ENCODE assay signal across 1 cellular context in the genomic region with DNA sequence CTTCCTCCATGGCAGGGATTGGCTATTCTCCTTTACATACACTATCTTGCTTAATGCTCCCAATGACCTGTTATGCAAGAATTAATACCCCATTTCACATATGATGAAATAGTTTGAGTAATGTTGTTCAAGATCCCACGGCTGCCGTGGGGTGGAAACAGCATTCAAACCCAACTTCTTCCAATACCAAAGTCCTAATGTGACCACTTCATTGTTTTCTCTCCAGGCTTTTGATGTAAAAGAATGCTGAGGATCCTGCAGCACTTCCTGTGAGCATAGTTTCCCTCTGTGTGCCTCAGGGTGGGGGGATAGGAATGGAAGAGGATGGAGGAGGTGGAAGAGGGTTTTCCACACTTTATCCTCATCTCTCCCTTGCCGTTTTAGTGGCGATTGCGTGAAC.
A peak's percentile ranks its signal among the peaks of the same experiment; 100 is the strongest.
TF ChIP-seq lines count a peak whose summit lies in the region.

No MANE protein-coding gene starts in this region.

TF ChIP-seq in HepG2, 621 proteins besides CTCF, POLR2A, EP300 and RAD21 (continued from another document and continues in another):
- TF ChIP-seq, protein P1, sequence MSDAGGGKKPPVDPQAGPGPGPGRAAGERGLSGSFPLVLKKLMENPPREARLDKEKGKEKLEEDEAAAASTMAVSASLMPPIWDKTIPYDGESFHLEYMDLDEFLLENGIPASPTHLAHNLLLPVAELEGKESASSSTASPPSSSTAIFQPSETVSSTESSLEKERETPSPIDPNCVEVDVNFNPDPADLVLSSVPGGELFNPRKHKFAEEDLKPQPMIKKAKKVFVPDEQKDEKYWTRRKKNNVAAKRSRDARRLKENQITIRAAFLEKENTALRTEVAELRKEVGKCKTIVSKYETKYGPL (CRISPR knock-in tag; IDR thresholded peaks at IDR 0.05) = 0 out of 2 replicates have a peak, but pooled peaks have one; percentile 59
- TF ChIP-seq, protein P2, sequence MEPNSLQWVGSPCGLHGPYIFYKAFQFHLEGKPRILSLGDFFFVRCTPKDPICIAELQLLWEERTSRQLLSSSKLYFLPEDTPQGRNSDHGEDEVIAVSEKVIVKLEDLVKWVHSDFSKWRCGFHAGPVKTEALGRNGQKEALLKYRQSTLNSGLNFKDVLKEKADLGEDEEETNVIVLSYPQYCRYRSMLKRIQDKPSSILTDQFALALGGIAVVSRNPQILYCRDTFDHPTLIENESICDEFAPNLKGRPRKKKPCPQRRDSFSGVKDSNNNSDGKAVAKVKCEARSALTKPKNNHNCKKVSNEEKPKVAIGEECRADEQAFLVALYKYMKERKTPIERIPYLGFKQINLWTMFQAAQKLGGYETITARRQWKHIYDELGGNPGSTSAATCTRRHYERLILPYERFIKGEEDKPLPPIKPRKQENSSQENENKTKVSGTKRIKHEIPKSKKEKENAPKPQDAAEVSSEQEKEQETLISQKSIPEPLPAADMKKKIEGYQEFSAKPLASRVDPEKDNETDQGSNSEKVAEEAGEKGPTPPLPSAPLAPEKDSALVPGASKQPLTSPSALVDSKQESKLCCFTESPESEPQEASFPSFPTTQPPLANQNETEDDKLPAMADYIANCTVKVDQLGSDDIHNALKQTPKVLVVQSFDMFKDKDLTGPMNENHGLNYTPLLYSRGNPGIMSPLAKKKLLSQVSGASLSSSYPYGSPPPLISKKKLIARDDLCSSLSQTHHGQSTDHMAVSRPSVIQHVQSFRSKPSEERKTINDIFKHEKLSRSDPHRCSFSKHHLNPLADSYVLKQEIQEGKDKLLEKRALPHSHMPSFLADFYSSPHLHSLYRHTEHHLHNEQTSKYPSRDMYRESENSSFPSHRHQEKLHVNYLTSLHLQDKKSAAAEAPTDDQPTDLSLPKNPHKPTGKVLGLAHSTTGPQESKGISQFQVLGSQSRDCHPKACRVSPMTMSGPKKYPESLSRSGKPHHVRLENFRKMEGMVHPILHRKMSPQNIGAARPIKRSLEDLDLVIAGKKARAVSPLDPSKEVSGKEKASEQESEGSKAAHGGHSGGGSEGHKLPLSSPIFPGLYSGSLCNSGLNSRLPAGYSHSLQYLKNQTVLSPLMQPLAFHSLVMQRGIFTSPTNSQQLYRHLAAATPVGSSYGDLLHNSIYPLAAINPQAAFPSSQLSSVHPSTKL (CRISPR knock-in tag; IDR thresholded peaks at IDR 0.05) = peak; percentile 94
- TF ChIP-seq, protein P3, sequence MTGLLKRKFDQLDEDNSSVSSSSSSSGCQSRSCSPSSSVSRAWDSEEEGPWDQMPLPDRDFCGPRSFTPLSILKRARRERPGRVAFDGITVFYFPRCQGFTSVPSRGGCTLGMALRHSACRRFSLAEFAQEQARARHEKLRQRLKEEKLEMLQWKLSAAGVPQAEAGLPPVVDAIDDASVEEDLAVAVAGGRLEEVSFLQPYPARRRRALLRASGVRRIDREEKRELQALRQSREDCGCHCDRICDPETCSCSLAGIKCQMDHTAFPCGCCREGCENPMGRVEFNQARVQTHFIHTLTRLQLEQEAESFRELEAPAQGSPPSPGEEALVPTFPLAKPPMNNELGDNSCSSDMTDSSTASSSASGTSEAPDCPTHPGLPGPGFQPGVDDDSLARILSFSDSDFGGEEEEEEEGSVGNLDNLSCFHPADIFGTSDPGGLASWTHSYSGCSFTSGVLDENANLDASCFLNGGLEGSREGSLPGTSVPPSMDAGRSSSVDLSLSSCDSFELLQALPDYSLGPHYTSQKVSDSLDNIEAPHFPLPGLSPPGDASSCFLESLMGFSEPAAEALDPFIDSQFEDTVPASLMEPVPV (CRISPR knock-in tag; IDR thresholded peaks at IDR 0.05) = no peak
- TF ChIP-seq ATM (IDR thresholded peaks at IDR 0.05; ENCODE audit: borderline replicate concordance) = no peak
- peak; percentile 45; the same call in 1 of the 2 replicates for TF ChIP-seq HOXD1 (CRISPR knock-in tag; IDR thresholded peaks at IDR 0.05)
- no peak for TF ChIP-seq MEF2D (CRISPR knock-in tag; IDR thresholded peaks at IDR 0.05)
- peak; percentile 97 for TF ChIP-seq CEBPB (IDR thresholded peaks at IDR 0.05; ENCODE audit: borderline replicate concordance, low read depth, low read length)
- TF ChIP-seq, protein P4, sequence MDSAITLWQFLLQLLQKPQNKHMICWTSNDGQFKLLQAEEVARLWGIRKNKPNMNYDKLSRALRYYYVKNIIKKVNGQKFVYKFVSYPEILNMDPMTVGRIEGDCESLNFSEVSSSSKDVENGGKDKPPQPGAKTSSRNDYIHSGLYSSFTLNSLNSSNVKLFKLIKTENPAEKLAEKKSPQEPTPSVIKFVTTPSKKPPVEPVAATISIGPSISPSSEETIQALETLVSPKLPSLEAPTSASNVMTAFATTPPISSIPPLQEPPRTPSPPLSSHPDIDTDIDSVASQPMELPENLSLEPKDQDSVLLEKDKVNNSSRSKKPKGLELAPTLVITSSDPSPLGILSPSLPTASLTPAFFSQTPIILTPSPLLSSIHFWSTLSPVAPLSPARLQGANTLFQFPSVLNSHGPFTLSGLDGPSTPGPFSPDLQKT (CRISPR knock-in tag; IDR thresholded peaks at IDR 0.05; ENCODE audit: borderline replicate concordance) = no peak
- TF ChIP-seq, protein P5, sequence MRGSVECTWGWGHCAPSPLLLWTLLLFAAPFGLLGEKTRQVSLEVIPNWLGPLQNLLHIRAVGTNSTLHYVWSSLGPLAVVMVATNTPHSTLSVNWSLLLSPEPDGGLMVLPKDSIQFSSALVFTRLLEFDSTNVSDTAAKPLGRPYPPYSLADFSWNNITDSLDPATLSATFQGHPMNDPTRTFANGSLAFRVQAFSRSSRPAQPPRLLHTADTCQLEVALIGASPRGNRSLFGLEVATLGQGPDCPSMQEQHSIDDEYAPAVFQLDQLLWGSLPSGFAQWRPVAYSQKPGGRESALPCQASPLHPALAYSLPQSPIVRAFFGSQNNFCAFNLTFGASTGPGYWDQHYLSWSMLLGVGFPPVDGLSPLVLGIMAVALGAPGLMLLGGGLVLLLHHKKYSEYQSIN (CRISPR knock-in tag; IDR thresholded peaks at IDR 0.05; ENCODE audit: borderline replicate concordance) = no peak
- no peak for TF ChIP-seq ARNT (IDR thresholded peaks at IDR 0.05)
- TF ChIP-seq DNMT1 (CRISPR knock-in tag; IDR thresholded peaks at IDR 0.05) = no peak
- TF ChIP-seq ZNF75D (CRISPR knock-in tag; IDR thresholded peaks at IDR 0.05; ENCODE audit: borderline replicate concordance) = no peak
- TF ChIP-seq FIP1L1 (IDR thresholded peaks at IDR 0.05; ENCODE audit: borderline replicate concordance, insufficient read depth, low read depth, low read length) = no peak
- no peak for TF ChIP-seq NFIB (CRISPR knock-in tag; IDR thresholded peaks at IDR 0.05; ENCODE audit: borderline replicate concordance)
- TF ChIP-seq AGO2 (optimal IDR thresholded peaks at IDR 0.05; ENCODE audit: low read depth, low read length) = no peak
- TF ChIP-seq ZFP82 (CRISPR knock-in tag; IDR thresholded peaks at IDR 0.05; ENCODE audit: borderline replicate concordance) = no peak
- no peak for TF ChIP-seq ZNF552 (CRISPR knock-in tag; IDR thresholded peaks at IDR 0.05; ENCODE audit: borderline replicate concordance)
- TF ChIP-seq FOXP1 (IDR thresholded peaks at IDR 0.05) = no peak
- 0 out of 2 replicates have a peak, but pooled peaks have one; percentile 22 for TF ChIP-seq FOXP1 (CRISPR knock-in tag; IDR thresholded peaks at IDR 0.05)
- TF ChIP-seq SRSF1 (optimal IDR thresholded peaks at IDR 0.05; ENCODE audit: low read depth, low read length) = no peak
- TF ChIP-seq ZNF530 (CRISPR knock-in tag; IDR thresholded peaks at IDR 0.05; ENCODE audit: low read depth) = no peak
- TF ChIP-seq, protein P6, sequence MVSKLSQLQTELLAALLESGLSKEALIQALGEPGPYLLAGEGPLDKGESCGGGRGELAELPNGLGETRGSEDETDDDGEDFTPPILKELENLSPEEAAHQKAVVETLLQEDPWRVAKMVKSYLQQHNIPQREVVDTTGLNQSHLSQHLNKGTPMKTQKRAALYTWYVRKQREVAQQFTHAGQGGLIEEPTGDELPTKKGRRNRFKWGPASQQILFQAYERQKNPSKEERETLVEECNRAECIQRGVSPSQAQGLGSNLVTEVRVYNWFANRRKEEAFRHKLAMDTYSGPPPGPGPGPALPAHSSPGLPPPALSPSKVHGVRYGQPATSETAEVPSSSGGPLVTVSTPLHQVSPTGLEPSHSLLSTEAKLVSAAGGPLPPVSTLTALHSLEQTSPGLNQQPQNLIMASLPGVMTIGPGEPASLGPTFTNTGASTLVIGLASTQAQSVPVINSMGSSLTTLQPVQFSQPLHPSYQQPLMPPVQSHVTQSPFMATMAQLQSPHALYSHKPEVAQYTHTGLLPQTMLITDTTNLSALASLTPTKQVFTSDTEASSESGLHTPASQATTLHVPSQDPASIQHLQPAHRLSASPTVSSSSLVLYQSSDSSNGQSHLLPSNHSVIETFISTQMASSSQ (IDR thresholded peaks at IDR 0.05; ENCODE audit: low read depth) = no peak
- TF ChIP-seq, protein P6 (CRISPR knock-in tag; IDR thresholded peaks at IDR 0.05; ENCODE audit: borderline replicate concordance) = no peak; the same call in 1 of the 2 replicates
- TF ChIP-seq, protein P7, sequence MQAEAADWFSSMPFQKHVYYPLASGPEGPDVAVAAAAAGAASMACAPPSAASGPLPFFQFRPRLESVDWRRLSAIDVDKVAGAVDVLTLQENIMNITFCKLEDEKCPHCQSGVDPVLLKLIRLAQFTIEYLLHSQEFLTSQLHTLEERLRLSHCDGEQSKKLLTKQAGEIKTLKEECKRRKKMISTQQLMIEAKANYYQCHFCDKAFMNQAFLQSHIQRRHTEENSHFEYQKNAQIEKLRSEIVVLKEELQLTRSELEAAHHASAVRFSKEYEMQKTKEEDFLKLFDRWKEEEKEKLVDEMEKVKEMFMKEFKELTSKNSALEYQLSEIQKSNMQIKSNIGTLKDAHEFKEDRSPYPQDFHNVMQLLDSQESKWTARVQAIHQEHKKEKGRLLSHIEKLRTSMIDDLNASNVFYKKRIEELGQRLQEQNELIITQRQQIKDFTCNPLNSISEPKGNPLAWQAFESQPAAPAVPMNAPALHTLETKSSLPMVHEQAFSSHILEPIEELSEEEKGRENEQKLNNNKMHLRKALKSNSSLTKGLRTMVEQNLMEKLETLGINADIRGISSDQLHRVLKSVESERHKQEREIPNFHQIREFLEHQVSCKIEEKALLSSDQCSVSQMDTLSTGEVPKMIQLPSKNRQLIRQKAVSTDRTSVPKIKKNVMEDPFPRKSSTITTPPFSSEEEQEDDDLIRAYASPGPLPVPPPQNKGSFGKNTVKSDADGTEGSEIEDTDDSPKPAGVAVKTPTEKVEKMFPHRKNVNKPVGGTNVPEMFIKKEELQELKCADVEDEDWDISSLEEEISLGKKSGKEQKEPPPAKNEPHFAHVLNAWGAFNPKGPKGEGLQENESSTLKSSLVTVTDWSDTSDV (CRISPR knock-in tag; IDR thresholded peaks at IDR 0.05) = no peak
- no peak for TF ChIP-seq ADNP (CRISPR knock-in tag; IDR thresholded peaks at IDR 0.05)
- TF ChIP-seq FOXJ3 (CRISPR knock-in tag; IDR thresholded peaks at IDR 0.05; ENCODE audit: borderline replicate concordance) = peak; percentile 38; the same call in 1 of the 2 replicates
- TF ChIP-seq POGZ (CRISPR knock-in tag; IDR thresholded peaks at IDR 0.05) = peak; percentile 81
- no peak for TF ChIP-seq ETV6 (CRISPR knock-in tag; conservative IDR thresholded peaks at IDR 0.05)
- TF ChIP-seq MXI1 (IDR thresholded peaks at IDR 0.05; ENCODE audit: borderline replicate concordance, low read depth, low read length) = no peak
- TF ChIP-seq, protein P8, sequence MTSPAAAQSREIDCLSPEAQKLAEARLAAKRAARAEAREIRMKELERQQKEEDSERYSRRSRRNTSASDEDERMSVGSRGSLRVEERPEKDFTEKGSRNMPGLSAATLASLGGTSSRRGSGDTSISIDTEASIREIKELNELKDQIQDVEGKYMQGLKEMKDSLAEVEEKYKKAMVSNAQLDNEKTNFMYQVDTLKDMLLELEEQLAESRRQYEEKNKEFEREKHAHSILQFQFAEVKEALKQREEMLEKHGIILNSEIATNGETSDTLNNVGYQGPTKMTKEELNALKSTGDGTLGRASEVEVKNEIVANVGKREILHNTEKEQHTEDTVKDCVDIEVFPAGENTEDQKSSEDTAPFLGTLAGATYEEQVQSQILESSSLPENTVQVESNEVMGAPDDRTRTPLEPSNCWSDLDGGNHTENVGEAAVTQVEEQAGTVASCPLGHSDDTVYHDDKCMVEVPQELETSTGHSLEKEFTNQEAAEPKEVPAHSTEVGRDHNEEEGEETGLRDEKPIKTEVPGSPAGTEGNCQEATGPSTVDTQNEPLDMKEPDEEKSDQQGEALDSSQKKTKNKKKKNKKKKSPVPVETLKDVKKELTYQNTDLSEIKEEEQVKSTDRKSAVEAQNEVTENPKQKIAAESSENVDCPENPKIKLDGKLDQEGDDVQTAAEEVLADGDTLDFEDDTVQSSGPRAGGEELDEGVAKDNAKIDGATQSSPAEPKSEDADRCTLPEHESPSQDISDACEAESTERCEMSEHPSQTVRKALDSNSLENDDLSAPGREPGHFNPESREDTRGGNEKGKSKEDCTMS (CRISPR knock-in tag; conservative IDR thresholded peaks at IDR 0.05) = no peak
- TF ChIP-seq, protein P9, sequence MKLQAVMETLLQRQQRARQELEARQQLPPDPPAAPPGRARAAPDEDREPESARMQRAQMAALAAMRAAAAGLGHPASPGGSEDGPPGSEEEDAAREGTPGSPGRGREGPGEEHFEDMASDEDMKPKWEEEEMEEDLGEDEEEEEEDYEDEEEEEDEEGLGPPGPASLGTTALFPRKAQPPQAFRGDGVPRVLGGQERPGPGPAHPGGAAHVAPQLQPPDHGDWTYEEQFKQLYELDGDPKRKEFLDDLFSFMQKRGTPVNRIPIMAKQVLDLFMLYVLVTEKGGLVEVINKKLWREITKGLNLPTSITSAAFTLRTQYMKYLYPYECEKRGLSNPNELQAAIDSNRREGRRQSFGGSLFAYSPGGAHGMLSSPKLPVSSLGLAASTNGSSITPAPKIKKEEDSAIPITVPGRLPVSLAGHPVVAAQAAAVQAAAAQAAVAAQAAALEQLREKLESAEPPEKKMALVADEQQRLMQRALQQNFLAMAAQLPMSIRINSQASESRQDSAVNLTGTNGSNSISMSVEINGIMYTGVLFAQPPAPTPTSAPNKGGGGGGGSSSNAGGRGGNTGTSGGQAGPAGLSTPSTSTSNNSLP (IDR thresholded peaks at IDR 0.05; ENCODE audit: low read depth, low read length) = peak; percentile 54; the same call in 1 of the 2 replicates
- TF ChIP-seq, protein P10, sequence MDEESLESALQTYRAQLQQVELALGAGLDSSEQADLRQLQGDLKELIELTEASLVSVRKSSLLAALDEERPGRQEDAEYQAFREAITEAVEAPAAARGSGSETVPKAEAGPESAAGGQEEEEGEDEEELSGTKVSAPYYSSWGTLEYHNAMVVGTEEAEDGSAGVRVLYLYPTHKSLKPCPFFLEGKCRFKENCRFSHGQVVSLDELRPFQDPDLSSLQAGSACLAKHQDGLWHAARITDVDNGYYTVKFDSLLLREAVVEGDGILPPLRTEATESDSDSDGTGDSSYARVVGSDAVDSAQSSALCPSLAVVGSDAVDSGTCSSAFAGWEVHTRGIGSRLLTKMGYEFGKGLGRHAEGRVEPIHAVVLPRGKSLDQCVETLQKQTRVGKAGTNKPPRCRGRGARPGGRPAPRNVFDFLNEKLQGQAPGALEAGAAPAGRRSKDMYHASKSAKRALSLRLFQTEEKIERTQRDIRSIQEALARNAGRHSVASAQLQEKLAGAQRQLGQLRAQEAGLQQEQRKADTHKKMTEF (CRISPR knock-in tag; IDR thresholded peaks at IDR 0.05) = peak; percentile 74
